In the genomic region with DNA sequence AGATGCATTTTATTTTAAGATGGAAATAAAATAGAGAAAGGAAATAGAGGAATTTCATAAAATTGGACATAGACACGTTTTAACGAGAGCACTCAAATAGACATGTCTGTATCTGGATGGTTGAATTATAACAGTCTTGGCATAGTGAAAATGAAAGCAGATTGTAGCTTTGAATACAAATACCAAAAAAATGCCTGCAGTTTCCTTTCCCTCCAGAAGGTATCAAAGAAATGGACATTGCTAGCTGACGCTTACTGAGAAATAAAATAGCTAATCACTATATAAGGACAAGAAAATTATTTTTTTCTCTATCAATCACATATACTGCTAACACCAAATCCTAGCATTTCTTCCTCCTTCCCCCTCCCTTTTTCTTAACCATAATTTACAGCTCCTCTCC, we compare ENCODE assay signal across 8 cellular contexts. TPM values are rescaled to one million over a fixed set of nuclear protein-coding genes. Genes with fewer than 3 reads are reported as not detected.
DNase-seq lines count a peak whose midpoint lies in the region; ATAC-seq and TF ChIP-seq lines count a peak whose summit lies in the region.

No MANE protein-coding gene starts in this region.

- intact Hi-C loops in stomach (cut with DNase I; ENCODE audit: low total_unique reads) (no loop called here), lower leg skin (cut with DNase I; ENCODE audit: low total_unique reads) (loop anchor here (10.0 kb wide), 1 partner anchor 45 kb away; no protein-coding TSS in a partner anchor)

- no peaks in the 10 kb centered on the region for H3K27me3 ChIP-seq in stomach

- peak overlapping the region in 3 of 5 donors; percentile 50 to 76 (median 69) for H3K27ac ChIP-seq in stomach

- peak in 1 of 7 experiments; percentile 41 for TF ChIP-seq CTCF in stomach (IDR thresholded peaks at IDR 0.05)
- TF ChIP-seq CTCF in lower leg skin (IDR thresholded peaks at IDR 0.05): no peak

- H3K4me3 ChIP-seq in Jurkat, Clone E6-1 (ENCODE audit: low read length): peak overlapping the region; percentile 41
- H3K4me3 ChIP-seq in stomach (peak overlapping the region in 3 of 4 donors; percentile 6 to 33 (median 28)), lower leg skin (ENCODE audit: low read depth, poor library complexity, severe bottlenecking) (no peak overlapping the region)

- TF ChIP-seq EP300 in stomach (IDR thresholded peaks at IDR 0.05): no peak

- no peak for TF ChIP-seq POLR2A in erythroblast (IDR thresholded peaks at IDR 0.05; ENCODE audit: low read length)
- no peak for TF ChIP-seq POLR2A in stomach (IDR thresholded peaks at IDR 0.05)
- no peak for TF ChIP-seq POLR2A in lower leg skin (IDR thresholded peaks at IDR 0.05)

- WGBS in stomach, 5 donors: 19 to 35% (median 26%) methylated on average over 3 of the region's 3 CpGs
- WGBS in lower leg skin, 2 donors: 3 to 12% methylated on average over 3 of the region's 3 CpGs

- no peaks in the 10 kb centered on the region for H3K9me3 ChIP-seq in stomach

- no peaks in the 10 kb centered on the region for H3K36me3 ChIP-seq in stomach

- peak; percentile 73 for ATAC-seq in GM21360 (IDR thresholded peaks at IDR 0.05; ENCODE audit: unreplicated experiment)

- DNase-seq in GM03348 (ENCODE audit: low spot score) (peak; percentile 28), erythroblast (lab: John Stamatoyannopoulos, UW) (peak; percentile 44 to 55), stomach (no peak), DMS79 (lab: John Stamatoyannopoulos, UW) (no peak), lower leg skin (ENCODE audit: low spot score in 2 of 2) (no peak)
- peak; percentile 57 for DNase-seq in Jurkat, Clone E6-1 (ENCODE audit: low read depth, low spot score)
- DNase-seq in activated effector memory CD4-positive, alpha-beta T cell treated with Interleukin-2 at 50 U/mL for 16 hours: no peak

- peaks cover 12 to 39% (median 26%) of the 10 kb centered on the region in 4 donors for H3K4me1 ChIP-seq in stomach

RNA-seq across cellular contexts. Expression of a gene that starts 11.4 kb away (rescaled TPM):
- 90.5 TPM for polyA plus RNA-seq in Jurkat, Clone E6-1 (2012; ENCODE audit: insufficient read depth, insufficient read length)
- total RNA-seq in stomach: 100 to 1,000 TPM in 1 of 5 donors, 10 to 100 TPM in 4; 22.2 to 258 (median 51.6) TPM
- 10 to 100 TPM in 2 of 3 donors, 1 to 10 TPM in 1; 7.4 to 18.5 (median 13.3) TPM for polyA plus RNA-seq in stomach
- total RNA-seq in lower leg skin: 10 to 100 TPM; 21.8 to 57.7 (median 40.0) TPM

Comparison
In these comparisons a context has a peak if more than half of its experiments do, and no peak if none do; other contexts are left out.
1. DNase-seq: peak in GM03348 (single experiment), Jurkat, Clone E6-1 (single experiment) and erythroblast (2 of 2); none in stomach (single experiment), DMS79 (single experiment), lower leg skin (0 of 2) and activated effector memory CD4-positive, alpha-beta T cell treated with Interleukin-2 at 50 U/mL for 16 hours (single experiment).